Comparison of ENCODE assay signal across 27 cellular contexts in the genomic region with DNA sequence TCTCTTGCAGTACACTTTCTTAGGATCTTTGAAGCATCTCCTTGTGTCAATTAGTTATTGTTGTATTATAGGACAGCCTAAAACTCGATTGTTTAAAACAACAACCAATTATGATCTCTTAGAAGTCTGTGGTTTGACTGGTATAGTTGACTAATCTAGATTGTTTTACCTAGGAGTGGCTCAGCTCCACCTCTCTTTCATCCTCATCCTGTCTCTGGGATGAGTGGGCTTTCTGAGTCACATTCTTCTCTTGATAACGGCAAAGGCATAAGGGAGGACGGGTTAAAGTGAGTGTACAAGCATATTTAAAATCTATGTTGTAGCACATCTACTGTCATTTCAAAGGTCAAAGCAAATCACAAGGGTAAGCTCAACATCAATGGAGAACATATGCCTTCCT.
DNase-seq lines count a peak whose midpoint lies in the region; ATAC-seq, FAIRE-seq and TF ChIP-seq lines count a peak whose summit lies in the region.
"Had no signal": no experiment of that assay in that cellular context is flagged by ENCODE, and none has a peak within 500 bp of the region (broad histone marks: within the 10 kb centered on the region; RNA-seq: fewer than 3 reads in every experiment).

No MANE protein-coding gene starts in this region.

- H2AFZ ChIP-seq in SK-N-SH (ENCODE audit: low read depth) = peak overlapping the region; percentile 39; the same call in 1 of the 2 replicates
- no peak overlapping the region for H2AFZ ChIP-seq in H1 (ENCODE audit: low read length)

- no peaks in the 10 kb centered on the region for H4K20me1 ChIP-seq in SK-N-SH (ENCODE audit: insufficient read depth)
- no peaks in the 10 kb centered on the region for H4K20me1 ChIP-seq in H1 (replicated peaks in 1 of 2; ENCODE audit: control insufficient read depth in 1 of 2, insufficient read depth in 2 of 2, low read length in 2 of 2)

- H2BK5ac ChIP-seq in H1 (ENCODE audit: low read depth, low read length) = no peak overlapping the region

- TF ChIP-seq CTCF in SK-N-SH (IDR thresholded peaks at IDR 0.05) (no peak), H1 (IDR thresholded peaks at IDR 0.05; ENCODE audit: control extremely low read depth in 1 of 3, insufficient read depth in 1 of 3, low read depth in 1 of 3, low read length in 3 of 3) (no peak), ascending aorta (IDR thresholded peaks at IDR 0.05) (no peak)

- H3K9me3 ChIP-seq in SK-N-SH = no peaks in the 10 kb centered on the region
- no peaks in the 10 kb centered on the region; a peak in 1 of 4 replicates for H3K9me3 ChIP-seq in H1 (ENCODE audit: insufficient read depth in 2 of 2, low read depth in 1 of 2, low read length in 1 of 2)
- H3K9me3 ChIP-seq in ascending aorta = no peaks in the 10 kb centered on the region
- H3K9me3 ChIP-seq: testis had no signal

- H4K91ac ChIP-seq in H1 (replicated peaks; ENCODE audit: insufficient read length, low read length) = peak overlapping the region; percentile 30

- H3K23ac ChIP-seq in H1 (ENCODE audit: insufficient read length) = no peak overlapping the region

- POLR2A ChIA-PET in SK-N-SH (lab: Yijun Ruan, JAX) (no interaction called here), H1 (lab: Charles Lee; ENCODE audit: partially characterized antibody) (no interaction called here)

- H3K4me1 Mint-ChIP-seq in T-helper 2 cell treated with Interferon-gamma antibody and Interleukin-4, amounts not matched to agents 5 μg/mL and 100 μg/mL, for 36 hours (ENCODE audit: low read depth) = no peaks in the 10 kb centered on the region
- H3K4me1 Mint-ChIP-seq: activated naive CD8-positive, alpha-beta T cell treated with anti-CD3 and anti-CD28 coated beads, Interleukin-2, amount 50 U/mL, for 24 hours; endodermal cell; IgD-negative memory B cell; naive B cell; T-cell had no signal

- H3K27me3 ChIP-seq in SK-N-SH (ENCODE audit: insufficient read depth) = no peaks in the 10 kb centered on the region
- no peaks in the 10 kb centered on the region for H3K27me3 ChIP-seq in H1 (replicated peaks in 1 of 4; ENCODE audit: control insufficient read depth in 3 of 4, extremely low read depth in 1 of 4, insufficient read depth in 3 of 4, low read length in 3 of 4)
- H3K27me3 ChIP-seq in ascending aorta = no peaks in the 10 kb centered on the region
- H3K27me3 ChIP-seq: testis had no signal

- no peak for TF ChIP-seq POLR2A in H1 (IDR thresholded peaks at IDR 0.05; ENCODE audit: control extremely low read depth in 1 of 2, low read depth in 2 of 2, low read length in 2 of 2)

- H3K36me3 Mint-ChIP-seq in T-helper 2 cell treated with Interferon-gamma antibody and Interleukin-4, amounts not matched to agents 5 μg/mL and 100 μg/mL, for 36 hours (ENCODE audit: low read depth) = no peaks in the 10 kb centered on the region
- H3K36me3 Mint-ChIP-seq: CD8-positive, alpha-beta T cell; IgD-negative memory B cell; naive B cell; T-cell had no signal

- peak; percentile 86 for FAIRE-seq in RCC 7860 (lab: Jason Lieb, UNC)
- FAIRE-seq in H1 (lab: Jason Lieb, UNC) = no peak
- no peak for FAIRE-seq in urothelium cell line (lab: Jason Lieb, UNC)
- FAIRE-seq: GM12878 had no signal

- H3K9me3 Mint-ChIP-seq in T-helper 2 cell treated with Interferon-gamma antibody and Interleukin-4, amounts not matched to agents 5 μg/mL and 100 μg/mL, for 36 hours = no peaks in the 10 kb centered on the region
- H3K9me3 Mint-ChIP-seq: activated naive CD8-positive, alpha-beta T cell treated with anti-CD3 and anti-CD28 coated beads, Interleukin-2, amount 50 U/mL, for 24 hours; CD8-positive, alpha-beta T cell had no signal

- H3K36me3 ChIP-seq in SK-N-SH (replicated peaks in 1 of 2; ENCODE audit: control insufficient read depth in 1 of 2, insufficient read depth in 2 of 2, low read length in 1 of 2) (no peaks in the 10 kb centered on the region), H1 (ENCODE audit: control insufficient read depth in 2 of 4, insufficient read depth in 4 of 4, low read length in 3 of 4) (no peaks in the 10 kb centered on the region), ascending aorta (no peaks in the 10 kb centered on the region)

- no peak overlapping the region for H3K56ac ChIP-seq in H1 (replicated peaks; ENCODE audit: insufficient read length, low read depth, low read length)

- H3K4me1 ChIP-seq in SK-N-SH (ENCODE audit: control insufficient read depth in 1 of 2, insufficient read depth in 2 of 2, low read depth in 1 of 2, low read length in 1 of 2) (no peaks in the 10 kb centered on the region), H1 (replicated peaks in 1 of 4; ENCODE audit: control insufficient read depth in 3 of 4, insufficient read depth in 4 of 4, low read length in 3 of 4) (no peaks in the 10 kb centered on the region), ascending aorta (no peaks in the 10 kb centered on the region)
- H3K4me1 ChIP-seq: testis had no signal

- H3K27ac ChIP-seq in SK-N-SH (ENCODE audit: low read depth in 2 of 2, low read length in 1 of 2) (no peak overlapping the region), H1 (ENCODE audit: low read depth, low read length) (no peak overlapping the region), ascending aorta (no peak overlapping the region)
- H3K27ac ChIP-seq: 22Rv1, testis had no signal

- H3K79me2 ChIP-seq in SK-N-SH (ENCODE audit: insufficient read depth) = no peaks in the 10 kb centered on the region
- no peaks in the 10 kb centered on the region for H3K79me2 ChIP-seq in H1 (ENCODE audit: control insufficient read depth in 1 of 2, insufficient read depth in 2 of 2, low read length in 2 of 2)

- H4K8ac ChIP-seq in H1 (ENCODE audit: extremely low read depth, insufficient read depth, low read length) = no peak overlapping the region

- no peak overlapping the region for H3K27ac Mint-ChIP-seq in T-helper 2 cell treated with Interferon-gamma antibody and Interleukin-4, amounts not matched to agents 5 μg/mL and 100 μg/mL, for 36 hours
- H3K27ac Mint-ChIP-seq: activated naive CD8-positive, alpha-beta T cell treated with anti-CD3 and anti-CD28 coated beads, Interleukin-2, amount 50 U/mL, for 24 hours; CD8-positive, alpha-beta T cell; endodermal cell; IgD-negative memory B cell; naive B cell; T-cell had no signal

- no peak overlapping the region for H3K4ac ChIP-seq in H1 (replicated peaks; ENCODE audit: insufficient read length, low read depth, low read length)

- H3K18ac ChIP-seq in H1 (ENCODE audit: extremely low read depth, low read length) = no peak overlapping the region

- no peak overlapping the region for H2BK20ac ChIP-seq in H1 (ENCODE audit: low read length)

- no peak overlapping the region for H3K4me3 Mint-ChIP-seq in T-helper 2 cell treated with Interferon-gamma antibody and Interleukin-4, amounts not matched to agents 5 μg/mL and 100 μg/mL, for 36 hours
- H3K4me3 Mint-ChIP-seq: activated naive CD8-positive, alpha-beta T cell treated with anti-CD3 and anti-CD28 coated beads, Interleukin-2, amount 50 U/mL, for 24 hours; CD8-positive, alpha-beta T cell; endodermal cell; IgD-negative memory B cell; naive B cell; T-cell had no signal

- no peak overlapping the region for H2BK15ac ChIP-seq in H1 (ENCODE audit: low read length)

- TF ChIP-seq RAD21 in SK-N-SH (IDR thresholded peaks at IDR 0.05; ENCODE audit: low read length) = no peak
- no peak for TF ChIP-seq RAD21 in H1 (IDR thresholded peaks at IDR 0.05 in 1 of 2, conservative IDR thresholded peaks at IDR 0.05 in 1 of 2; ENCODE audit: low read depth in 2 of 2, low read length in 2 of 2)

- H3K79me1 ChIP-seq in H1 (ENCODE audit: low read depth, low read length) = no peaks in the 10 kb centered on the region

- no peaks in the 10 kb centered on the region for H3K9me2 ChIP-seq in SK-N-SH

- intact Hi-C loops in ascending aorta (cut with DNase I) = no loop called here

- H3K23me2 ChIP-seq in H1 (ENCODE audit: low read depth, low read length) = no peaks in the 10 kb centered on the region

- no peak for DNase-seq in SK-N-SH
- peak; percentile 76 for DNase-seq in RCC 7860 (ENCODE audit: low spot score)
- DNase-seq in H1 (ENCODE audit: low read depth in 1 of 2, low spot score in 2 of 2) = no peak
- peak; percentile 25 for DNase-seq in urothelium cell line (ENCODE audit: low spot score)
- DNase-seq in NCI-H2171 (lab: John Stamatoyannopoulos, UW) = no peak
- no peak for DNase-seq in T-helper 2 cell treated with Interferon-gamma antibody and Interleukin-4, amounts not matched to agents 5 μg/mL and 100 μg/mL, for 36 hours (ENCODE audit: low spot score)
- no peak for DNase-seq in ascending aorta (ENCODE audit: low spot score in 2 of 2)
- DNase-seq: activated CD4-positive, alpha-beta T cell treated with anti-CD3 and anti-CD28 coated beads for 48 hours; activated gamma-delta T cell; activated naive CD8-positive, alpha-beta T cell treated with anti-CD3 and anti-CD28 coated beads, Interleukin-2, amount 50 U/mL, for 24 hours; AML-193; CD8-positive, alpha-beta T cell; cortex of kidney; DMS153; endodermal cell; naive B cell; NCI-H1436; SHP77; stimulated activated CD4-positive, alpha-beta T cell treated with anti-CD3 and anti-CD28 coated beads, Interleukin-2, amount 100 ng/mL, for 48 hours; stimulated activated naive CD4-positive, alpha-beta T cell; T-cell; testis had no signal

- no peak overlapping the region for H4K5ac ChIP-seq in H1 (ENCODE audit: insufficient read length, low read depth, low read length)

- no peak overlapping the region for H2BK12ac ChIP-seq in H1 (ENCODE audit: low read depth, low read length)

- H2AK5ac ChIP-seq in H1 (ENCODE audit: low read depth, low read length) = no peak overlapping the region

- H3K27me3 Mint-ChIP-seq in T-helper 2 cell treated with Interferon-gamma antibody and Interleukin-4, amounts not matched to agents 5 μg/mL and 100 μg/mL, for 36 hours (ENCODE audit: low read depth) = no peaks in the 10 kb centered on the region
- H3K27me3 Mint-ChIP-seq: activated naive CD8-positive, alpha-beta T cell treated with anti-CD3 and anti-CD28 coated beads, Interleukin-2, amount 50 U/mL, for 24 hours; IgD-negative memory B cell; naive B cell; T-cell had no signal

- 54% methylated on average over 3 of the region's 3 CpGs for WGBS in SK-N-SH (ENCODE audit: low lambda C conversion rate)
- WGBS in H1 (ENCODE audit: extremely low coverage in 1 of 2, insufficient coverage in 1 of 2, insufficient read length in 1 of 2, insufficient replicate concordance in 2 of 2, low coverage in 1 of 2, low lambda C conversion rate in 2 of 2, missing lambda C conversion rate in 1 of 2), 2 experiments = 92% methylated on average over 3 of the region's 3 CpGs; no CpG with 5 or more reads in 1 of the 2 experiments

- no peak overlapping the region for H3K4me2 ChIP-seq in SK-N-SH
- H3K4me2 ChIP-seq in H1 (ENCODE audit: insufficient read depth in 1 of 2, low read depth in 2 of 2, low read length in 2 of 2) = no peak overlapping the region

- H3K14ac ChIP-seq in H1 (ENCODE audit: insufficient read length) = no peak overlapping the region

- no peak overlapping the region for H3K9ac ChIP-seq in SK-N-SH
- no peak overlapping the region for H3K9ac ChIP-seq in H1 (replicated peaks in 1 of 4; ENCODE audit: extremely low read depth in 1 of 4, low read depth in 3 of 4, low read length in 3 of 4)

- H2BK120ac ChIP-seq in H1 (replicated peaks; ENCODE audit: low read depth, low read length) = no peak overlapping the region

- H3F3A ChIP-seq in SK-N-SH (replicated peaks; ENCODE audit: insufficient read depth) = no peaks in the 10 kb centered on the region

- H3K4me3 ChIP-seq in SK-N-SH (ENCODE audit: low read depth in 2 of 2, low read length in 1 of 2) = no peak overlapping the region
- H3K4me3 ChIP-seq in H1 (ENCODE audit: extremely low read depth in 1 of 4, insufficient read depth in 2 of 4, low read depth in 3 of 4, low read length in 4 of 4) = no peak overlapping the region
- H3K4me3 ChIP-seq in ascending aorta = no peak overlapping the region
- H3K4me3 ChIP-seq: GM12878, testis had no signal

- ATAC-seq in SK-N-SH treated with all-trans-retinoic acid at 6 μM for 48 hours = no peak
- ATAC-seq: activated naive CD8-positive, alpha-beta T cell treated with anti-CD3 and anti-CD28 coated beads, Interleukin-2, amount 50 U/mL, for 24 hours; CD8-positive, alpha-beta T cell; GM12878; left lobe of liver; T-cell had no signal

- CTCF ChIA-PET in SK-N-SH (lab: Yijun Ruan, JAX) (no interaction called here), H1 (lab: Charles Lee; ENCODE audit: partially characterized antibody) (interaction anchor here (0.8 kb wide), 1 partner anchor 59 kb away, joined by 3 read pairs; no protein-coding TSS in a partner anchor)

- TF ChIP-seq EP300 in SK-N-SH (IDR thresholded peaks at IDR 0.05; ENCODE audit: borderline replicate concordance in 1 of 2, low read depth in 1 of 2, low read length in 1 of 2) (no peak), H1 (IDR thresholded peaks at IDR 0.05; ENCODE audit: borderline replicate concordance in 1 of 2, low read depth in 2 of 2, low read length in 2 of 2) (no peak)

Comparison
In these comparisons a context has a peak if more than half of its experiments do, and no peak if none do; other contexts are left out.
1. DNase-seq: peak in RCC 7860 (single experiment) and urothelium cell line (single experiment); none in SK-N-SH (single experiment), H1 (0 of 2), NCI-H2171 (single experiment), T-helper 2 cell treated with Interferon-gamma antibody and Interleukin-4, amounts not matched to agents 5 μg/mL and 100 μg/mL, for 36 hours (single experiment) and ascending aorta (0 of 2).